Comparison of ENCODE assay signal across 8 cellular contexts in genomic region chr17:73156166-73156840, GRCh38. TPM values are rescaled to one million over a fixed set of nuclear protein-coding genes. Genes with fewer than 3 reads are reported as not detected.
DNase-seq lines count a peak whose midpoint lies in the region; ATAC-seq and TF ChIP-seq lines count a peak whose summit lies in the region.

No MANE protein-coding gene starts in this region.

- H3K4me3 Mint-ChIP-seq in endodermal cell, result no peak overlapping the region

- DNase-seq in BE2C (peak; percentile 86), NCI-H526 treated with DMSO at 0.1 percent for 48 hours (lab: John Stamatoyannopoulos, UW) (peak; percentile 38), endodermal cell (peak; percentile 96), mucosa of descending colon (peak; percentile 67 to 80 (median 77))
- peak; percentile 66 to 73 for DNase-seq in activated CD4-positive, alpha-beta T cell treated with anti-CD3 and anti-CD28 coated beads, Interleukin-2, amount 50 U/mL, for 48 hours
- DNase-seq in stimulated activated CD8-positive, alpha-beta memory T cell treated with anti-CD3 and anti-CD28 coated beads, Interleukin-7, amount 100 ng/mL, for 24 hours (ENCODE audit: low read depth), result peak; percentile 26

- ATAC-seq in GM18909 (IDR thresholded peaks at IDR 0.05; ENCODE audit: poor library complexity, unreplicated experiment) (peak; percentile 83), HG03139 (IDR thresholded peaks at IDR 0.05; ENCODE audit: unreplicated experiment) (peak; percentile 76), mucosa of descending colon (peak; percentile 96)

- H3K4me1 ChIP-seq in BE2C, result peaks cover 28% of the 10 kb centered on the region
- peaks cover 25% of the 10 kb centered on the region for H3K4me1 ChIP-seq in endodermal cell (ENCODE audit: control insufficient read depth, insufficient read depth, low read length)
- H3K4me1 ChIP-seq in mucosa of descending colon (ENCODE audit: low read depth), result no peaks in the 10 kb centered on the region

- no peaks in the 10 kb centered on the region for H3K36me3 ChIP-seq in BE2C
- no peaks in the 10 kb centered on the region for H3K36me3 ChIP-seq in endodermal cell (ENCODE audit: control insufficient read depth, insufficient read depth, low read length)
- H3K36me3 ChIP-seq in mucosa of descending colon (ENCODE audit: low read depth), result no peaks in the 10 kb centered on the region

- H3K4me1 Mint-ChIP-seq in endodermal cell, result peaks cover 55% of the 10 kb centered on the region

- H3K27ac ChIP-seq in endodermal cell (ENCODE audit: low read depth, low read length), result peak overlapping the region; percentile 90

- WGBS in endodermal cell (ENCODE audit: insufficient coverage in 1 of 2, insufficient read length in 1 of 2), 2 experiments, result 25 to 36% methylated on average over 14 to 22 of the region's 22 CpGs

- H3K36me3 Mint-ChIP-seq in endodermal cell (ENCODE audit: low read depth), result no peaks in the 10 kb centered on the region

- no peaks in the 10 kb centered on the region for H3K9me3 ChIP-seq in BE2C
- no peaks in the 10 kb centered on the region for H3K9me3 ChIP-seq in endodermal cell (ENCODE audit: control insufficient read depth, low read length)
- H3K9me3 ChIP-seq in mucosa of descending colon, result no peaks in the 10 kb centered on the region

- peak overlapping the region; percentile 24 for H3K27ac Mint-ChIP-seq in endodermal cell

- TF ChIP-seq CTCF in BE2C (IDR thresholded peaks at IDR 0.05; ENCODE audit: low read depth, low read length), result peak; percentile 82
- TF ChIP-seq CTCF in endodermal cell (conservative IDR thresholded peaks at IDR 0.05), result peak; percentile 88
- peak; percentile 57 for TF ChIP-seq CTCF in mucosa of descending colon (IDR thresholded peaks at IDR 0.05)

- H3K27me3 ChIP-seq in BE2C, result no peaks in the 10 kb centered on the region
- H3K27me3 ChIP-seq in endodermal cell (ENCODE audit: control insufficient read depth, insufficient read depth, low read length, poor library complexity, severe bottlenecking), result no peaks in the 10 kb centered on the region

- H3K9me3 Mint-ChIP-seq in endodermal cell, result no peaks in the 10 kb centered on the region

- peaks cover 16% of the 10 kb centered on the region for H3K27me3 Mint-ChIP-seq in endodermal cell (ENCODE audit: insufficient read depth)

- no peak overlapping the region for H3K9ac ChIP-seq in endodermal cell (ENCODE audit: extremely low read depth, low read length, poor library complexity, severe bottlenecking)

- intact Hi-C loops in mucosa of descending colon (cut with DNase I, micrococcal nuclease), result loop anchor here in 1 of 2 donors (5.0 kb wide), 1 partner anchor 429 kb away; no protein-coding TSS in a partner anchor

- H3K4me3 ChIP-seq in BE2C (ENCODE audit: low read depth, low read length) (no peak overlapping the region), endodermal cell (ENCODE audit: low read length) (peak overlapping the region; percentile 53), mucosa of descending colon (no peak overlapping the region)

RNA-seq across cellular contexts. Expression of gene SSTR2, which starts 8.5 kb away (rescaled TPM):
- polyA plus RNA-seq in BE2C (2012; ENCODE audit: insufficient read depth, insufficient read length, low read depth), result 4.8 TPM
- total RNA-seq in endodermal cell, result 1 to 10 TPM; 4.2 to 4.4 TPM
- polyA plus RNA-seq in endodermal cell (2013, experiment 1 of 2), result 12.0 TPM
- polyA plus RNA-seq in endodermal cell (2013, experiment 2 of 2), result 12.0 TPM
- 1 to 10 TPM in 2 of 3 donors, under 1 TPM in 1; 0.89 to 3.2 (median 1.8) TPM for total RNA-seq in mucosa of descending colon

RNA-seq across cellular contexts. Expression of gene COG1, which starts 36.6 kb away (rescaled TPM):
- polyA plus RNA-seq in BE2C (2012; ENCODE audit: insufficient read depth, insufficient read length, low read depth), result 116 TPM
- 10 to 100 TPM; 27.1 to 27.8 TPM for total RNA-seq in endodermal cell
- 34.3 TPM for polyA plus RNA-seq in endodermal cell (2013, experiment 1 of 2)
- polyA plus RNA-seq in endodermal cell (2013, experiment 2 of 2), result 31.3 TPM
- total RNA-seq in mucosa of descending colon, result 10 to 100 TPM; 55.7 to 66.0 (median 57.9) TPM

Comparison
In these comparisons a context has a peak if more than half of its experiments do, and no peak if none do; other contexts are left out.
1. DNase-seq: peak in every context shown above with its lines; median percentile 96 in endodermal cell; 86 in BE2C; 77 in mucosa of descending colon; 70 in activated CD4-positive, alpha-beta T cell treated with anti-CD3 and anti-CD28 coated beads, Interleukin-2, amount 50 U/mL, for 48 hours; 38 in NCI-H526 treated with DMSO at 0.1 percent for 48 hours; 26 in stimulated activated CD8-positive, alpha-beta memory T cell treated with anti-CD3 and anti-CD28 coated beads, Interleukin-7, amount 100 ng/mL, for 24 hours.